In the genomic region with DNA sequence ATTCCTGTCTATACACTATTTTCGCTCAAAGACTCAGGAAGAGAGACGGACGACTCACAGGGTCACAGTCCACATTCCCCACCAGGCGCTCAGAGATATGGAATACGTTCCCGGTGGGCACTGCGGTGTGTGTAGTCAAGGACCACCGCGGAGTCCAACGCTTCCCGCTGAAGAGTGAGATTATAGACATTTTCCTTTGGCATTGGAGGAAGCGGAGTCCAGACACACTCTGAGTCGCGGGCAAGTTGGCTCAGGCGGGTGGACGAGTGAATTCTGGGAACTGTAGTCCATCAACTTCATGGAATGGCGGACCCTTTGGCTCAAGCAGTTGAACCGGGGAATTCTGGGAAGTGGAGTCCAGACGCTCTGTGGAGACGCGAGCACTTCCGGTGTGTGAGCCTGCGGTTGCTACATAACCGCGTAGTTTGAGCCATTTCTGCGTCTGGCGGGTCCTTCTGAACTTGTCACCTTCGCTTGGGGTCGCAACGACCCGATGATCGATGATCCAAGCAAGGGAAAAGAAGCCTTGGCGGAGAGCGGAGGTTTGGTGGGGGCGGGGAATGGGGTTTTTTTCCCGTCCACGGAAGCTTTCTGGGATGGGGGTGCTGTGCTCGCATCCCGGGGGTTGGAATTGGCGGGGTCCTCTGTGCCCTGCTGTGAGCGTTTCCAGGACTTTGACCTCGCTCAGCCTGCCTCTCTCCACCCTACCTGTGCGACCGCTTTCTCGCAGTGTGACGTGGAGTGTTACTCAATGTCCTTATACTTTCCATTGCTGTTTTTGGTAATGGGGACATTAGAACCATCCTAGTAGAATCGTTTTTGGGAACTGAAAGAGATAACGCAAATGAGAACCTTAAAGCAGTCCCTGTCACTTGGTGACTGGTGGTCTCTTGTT, we compare ENCODE assay signal across 1 cellular context.
TF ChIP-seq lines count a peak whose summit lies in the region.

A gene (plus strand): TSS at position 392 of the 895 bp plus-strand sequence. CDS start 4,122 bp downstream, outside the sequence.

TF ChIP-seq in K562, 482 proteins besides CTCF, POLR2A, EP300 and RAD21 (continued from another document and continues in another):
- TF ChIP-seq, protein P1, sequence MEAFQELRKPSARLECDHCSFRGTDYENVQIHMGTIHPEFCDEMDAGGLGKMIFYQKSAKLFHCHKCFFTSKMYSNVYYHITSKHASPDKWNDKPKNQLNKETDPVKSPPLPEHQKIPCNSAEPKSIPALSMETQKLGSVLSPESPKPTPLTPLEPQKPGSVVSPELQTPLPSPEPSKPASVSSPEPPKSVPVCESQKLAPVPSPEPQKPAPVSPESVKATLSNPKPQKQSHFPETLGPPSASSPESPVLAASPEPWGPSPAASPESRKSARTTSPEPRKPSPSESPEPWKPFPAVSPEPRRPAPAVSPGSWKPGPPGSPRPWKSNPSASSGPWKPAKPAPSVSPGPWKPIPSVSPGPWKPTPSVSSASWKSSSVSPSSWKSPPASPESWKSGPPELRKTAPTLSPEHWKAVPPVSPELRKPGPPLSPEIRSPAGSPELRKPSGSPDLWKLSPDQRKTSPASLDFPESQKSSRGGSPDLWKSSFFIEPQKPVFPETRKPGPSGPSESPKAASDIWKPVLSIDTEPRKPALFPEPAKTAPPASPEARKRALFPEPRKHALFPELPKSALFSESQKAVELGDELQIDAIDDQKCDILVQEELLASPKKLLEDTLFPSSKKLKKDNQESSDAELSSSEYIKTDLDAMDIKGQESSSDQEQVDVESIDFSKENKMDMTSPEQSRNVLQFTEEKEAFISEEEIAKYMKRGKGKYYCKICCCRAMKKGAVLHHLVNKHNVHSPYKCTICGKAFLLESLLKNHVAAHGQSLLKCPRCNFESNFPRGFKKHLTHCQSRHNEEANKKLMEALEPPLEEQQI (IDR thresholded peaks at IDR 0.05): no peak
- TF ChIP-seq CHD1 (IDR thresholded peaks at IDR 0.05; ENCODE audit: low read length) (no peak), DNMT1 (IDR thresholded peaks at IDR 0.05) (no peak), MAFF (IDR thresholded peaks at IDR 0.05; ENCODE audit: low read length) (no peak), RNF2 (IDR thresholded peaks at IDR 0.05) (no peak), HIVEP1 (CRISPR knock-in tag; IDR thresholded peaks at IDR 0.05) (no peak), PPARD (CRISPR knock-in tag; IDR thresholded peaks at IDR 0.05) (no peak), YY1 (IDR thresholded peaks at IDR 0.05; ENCODE audit: borderline replicate concordance in 1 of 3, control insufficient read depth in 1 of 3, extremely low read depth in 1 of 3, insufficient read depth in 3 of 3, insufficient read length in 1 of 3, insufficient replicate concordance in 2 of 3, low read depth in 1 of 3, low read length in 2 of 3) (peak; percentile 80 to 97 (median 93)), ZNF780A (CRISPR knock-in tag; IDR thresholded peaks at IDR 0.05) (no peak), SETDB1 (IDR thresholded peaks at IDR 0.05; ENCODE audit: low read length) (no peak), ILF3 (IDR thresholded peaks at IDR 0.05; ENCODE audit: borderline replicate concordance) (no peak), FUS (optimal IDR thresholded peaks at IDR 0.05; ENCODE audit: low read depth, low read length) (no peak), HDAC8 (tag; IDR thresholded peaks at IDR 0.05) (no peak), ZNF175 (CRISPR knock-in tag; IDR thresholded peaks at IDR 0.05; ENCODE audit: low read depth) (no peak), ZBTB1 (CRISPR knock-in tag; IDR thresholded peaks at IDR 0.05; ENCODE audit: borderline replicate concordance, low read depth) (no peak), NR1H2 (CRISPR knock-in tag; IDR thresholded peaks at IDR 0.05) (no peak), ZNF785 (CRISPR knock-in tag; IDR thresholded peaks at IDR 0.05) (no peak), ZNF830 (CRISPR knock-in tag; IDR thresholded peaks at IDR 0.05) (peak; percentile 34; the same call in 1 of the 2 replicates), ZNF696 (CRISPR knock-in tag; conservative IDR thresholded peaks at IDR 0.05) (no peak), HDGF (IDR thresholded peaks at IDR 0.05) (no peak), NFE2L1 (tag; IDR thresholded peaks at IDR 0.05; ENCODE audit: borderline replicate concordance, low read depth) (no peak), NFXL1 (CRISPR knock-in tag; IDR thresholded peaks at IDR 0.05) (no peak), SRSF9 (IDR thresholded peaks at IDR 0.05; ENCODE audit: borderline replicate concordance, low read depth, low read length) (no peak), ETV6 (IDR thresholded peaks at IDR 0.05; ENCODE audit: borderline replicate concordance in 1 of 2, low read depth in 2 of 2, low read length in 1 of 2) (no peak), ETV6 (CRISPR knock-in tag; IDR thresholded peaks at IDR 0.05; ENCODE audit: borderline replicate concordance) (no peak), EZH2 (IDR thresholded peaks at IDR 0.05; ENCODE audit: borderline replicate concordance, low read depth, low read length) (no peak), FOXK2 (conservative IDR thresholded peaks at IDR 0.05 in 1 of 2, IDR thresholded peaks at IDR 0.05 in 1 of 2; ENCODE audit: low read depth in 2 of 2) (no peak), ZNF57 (CRISPR knock-in tag; IDR thresholded peaks at IDR 0.05) (no peak)
- TF ChIP-seq, protein P2, sequence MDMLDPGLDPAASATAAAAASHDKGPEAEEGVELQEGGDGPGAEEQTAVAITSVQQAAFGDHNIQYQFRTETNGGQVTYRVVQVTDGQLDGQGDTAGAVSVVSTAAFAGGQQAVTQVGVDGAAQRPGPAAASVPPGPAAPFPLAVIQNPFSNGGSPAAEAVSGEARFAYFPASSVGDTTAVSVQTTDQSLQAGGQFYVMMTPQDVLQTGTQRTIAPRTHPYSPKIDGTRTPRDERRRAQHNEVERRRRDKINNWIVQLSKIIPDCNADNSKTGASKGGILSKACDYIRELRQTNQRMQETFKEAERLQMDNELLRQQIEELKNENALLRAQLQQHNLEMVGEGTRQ (CRISPR knock-in tag; IDR thresholded peaks at IDR 0.05): no peak
- TF ChIP-seq, protein P3, sequence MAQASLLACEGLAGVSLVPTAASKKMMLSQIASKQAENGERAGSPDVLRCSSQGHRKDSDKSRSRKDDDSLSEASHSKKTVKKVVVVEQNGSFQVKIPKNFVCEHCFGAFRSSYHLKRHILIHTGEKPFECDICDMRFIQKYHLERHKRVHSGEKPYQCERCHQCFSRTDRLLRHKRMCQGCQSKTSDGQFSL (CRISPR knock-in tag; IDR thresholded peaks at IDR 0.05): no peak
- TF ChIP-seq, protein P3 (tag; IDR thresholded peaks at IDR 0.05): peak in 1 of 2 experiments; percentile 38; a peak in 2 of 4 replicates
- TF ChIP-seq, protein P4, sequence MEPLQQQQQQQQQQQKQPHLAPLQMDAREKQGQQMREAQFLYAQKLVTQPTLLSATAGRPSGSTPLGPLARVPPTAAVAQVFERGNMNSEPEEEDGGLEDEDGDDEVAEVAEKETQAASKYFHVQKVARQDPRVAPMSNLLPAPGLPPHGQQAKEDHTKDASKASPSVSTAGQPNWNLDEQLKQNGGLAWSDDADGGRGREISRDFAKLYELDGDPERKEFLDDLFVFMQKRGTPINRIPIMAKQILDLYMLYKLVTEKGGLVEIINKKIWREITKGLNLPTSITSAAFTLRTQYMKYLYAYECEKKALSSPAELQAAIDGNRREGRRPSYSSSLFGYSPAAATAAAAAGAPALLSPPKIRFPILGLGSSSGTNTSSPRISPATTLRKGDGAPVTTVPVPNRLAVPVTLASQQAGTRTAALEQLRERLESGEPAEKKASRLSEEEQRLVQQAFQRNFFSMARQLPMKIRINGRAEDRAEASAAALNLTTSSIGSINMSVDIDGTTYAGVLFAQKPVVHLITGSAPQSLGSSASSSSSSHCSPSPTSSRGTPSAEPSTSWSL (CRISPR knock-in tag; IDR thresholded peaks at IDR 0.05; ENCODE audit: borderline replicate concordance): no peak
- TF ChIP-seq, protein P5, sequence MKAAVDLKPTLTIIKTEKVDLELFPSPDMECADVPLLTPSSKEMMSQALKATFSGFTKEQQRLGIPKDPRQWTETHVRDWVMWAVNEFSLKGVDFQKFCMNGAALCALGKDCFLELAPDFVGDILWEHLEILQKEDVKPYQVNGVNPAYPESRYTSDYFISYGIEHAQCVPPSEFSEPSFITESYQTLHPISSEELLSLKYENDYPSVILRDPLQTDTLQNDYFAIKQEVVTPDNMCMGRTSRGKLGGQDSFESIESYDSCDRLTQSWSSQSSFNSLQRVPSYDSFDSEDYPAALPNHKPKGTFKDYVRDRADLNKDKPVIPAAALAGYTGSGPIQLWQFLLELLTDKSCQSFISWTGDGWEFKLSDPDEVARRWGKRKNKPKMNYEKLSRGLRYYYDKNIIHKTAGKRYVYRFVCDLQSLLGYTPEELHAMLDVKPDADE (conservative IDR thresholded peaks at IDR 0.05; ENCODE audit: control insufficient read depth, low read depth, low read length): peak; percentile 95
- TF ChIP-seq, protein P6, sequence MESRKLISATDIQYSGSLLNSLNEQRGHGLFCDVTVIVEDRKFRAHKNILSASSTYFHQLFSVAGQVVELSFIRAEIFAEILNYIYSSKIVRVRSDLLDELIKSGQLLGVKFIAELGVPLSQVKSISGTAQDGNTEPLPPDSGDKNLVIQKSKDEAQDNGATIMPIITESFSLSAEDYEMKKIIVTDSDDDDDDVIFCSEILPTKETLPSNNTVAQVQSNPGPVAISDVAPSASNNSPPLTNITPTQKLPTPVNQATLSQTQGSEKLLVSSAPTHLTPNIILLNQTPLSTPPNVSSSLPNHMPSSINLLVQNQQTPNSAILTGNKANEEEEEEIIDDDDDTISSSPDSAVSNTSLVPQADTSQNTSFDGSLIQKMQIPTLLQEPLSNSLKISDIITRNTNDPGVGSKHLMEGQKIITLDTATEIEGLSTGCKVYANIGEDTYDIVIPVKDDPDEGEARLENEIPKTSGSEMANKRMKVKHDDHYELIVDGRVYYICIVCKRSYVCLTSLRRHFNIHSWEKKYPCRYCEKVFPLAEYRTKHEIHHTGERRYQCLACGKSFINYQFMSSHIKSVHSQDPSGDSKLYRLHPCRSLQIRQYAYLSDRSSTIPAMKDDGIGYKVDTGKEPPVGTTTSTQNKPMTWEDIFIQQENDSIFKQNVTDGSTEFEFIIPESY (CRISPR knock-in tag; IDR thresholded peaks at IDR 0.05): no peak
- TF ChIP-seq, protein P7, sequence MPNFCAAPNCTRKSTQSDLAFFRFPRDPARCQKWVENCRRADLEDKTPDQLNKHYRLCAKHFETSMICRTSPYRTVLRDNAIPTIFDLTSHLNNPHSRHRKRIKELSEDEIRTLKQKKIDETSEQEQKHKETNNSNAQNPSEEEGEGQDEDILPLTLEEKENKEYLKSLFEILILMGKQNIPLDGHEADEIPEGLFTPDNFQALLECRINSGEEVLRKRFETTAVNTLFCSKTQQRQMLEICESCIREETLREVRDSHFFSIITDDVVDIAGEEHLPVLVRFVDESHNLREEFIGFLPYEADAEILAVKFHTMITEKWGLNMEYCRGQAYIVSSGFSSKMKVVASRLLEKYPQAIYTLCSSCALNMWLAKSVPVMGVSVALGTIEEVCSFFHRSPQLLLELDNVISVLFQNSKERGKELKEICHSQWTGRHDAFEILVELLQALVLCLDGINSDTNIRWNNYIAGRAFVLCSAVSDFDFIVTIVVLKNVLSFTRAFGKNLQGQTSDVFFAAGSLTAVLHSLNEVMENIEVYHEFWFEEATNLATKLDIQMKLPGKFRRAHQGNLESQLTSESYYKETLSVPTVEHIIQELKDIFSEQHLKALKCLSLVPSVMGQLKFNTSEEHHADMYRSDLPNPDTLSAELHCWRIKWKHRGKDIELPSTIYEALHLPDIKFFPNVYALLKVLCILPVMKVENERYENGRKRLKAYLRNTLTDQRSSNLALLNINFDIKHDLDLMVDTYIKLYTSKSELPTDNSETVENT (CRISPR knock-in tag; IDR thresholded peaks at IDR 0.05): no peak
- TF ChIP-seq, protein P8, sequence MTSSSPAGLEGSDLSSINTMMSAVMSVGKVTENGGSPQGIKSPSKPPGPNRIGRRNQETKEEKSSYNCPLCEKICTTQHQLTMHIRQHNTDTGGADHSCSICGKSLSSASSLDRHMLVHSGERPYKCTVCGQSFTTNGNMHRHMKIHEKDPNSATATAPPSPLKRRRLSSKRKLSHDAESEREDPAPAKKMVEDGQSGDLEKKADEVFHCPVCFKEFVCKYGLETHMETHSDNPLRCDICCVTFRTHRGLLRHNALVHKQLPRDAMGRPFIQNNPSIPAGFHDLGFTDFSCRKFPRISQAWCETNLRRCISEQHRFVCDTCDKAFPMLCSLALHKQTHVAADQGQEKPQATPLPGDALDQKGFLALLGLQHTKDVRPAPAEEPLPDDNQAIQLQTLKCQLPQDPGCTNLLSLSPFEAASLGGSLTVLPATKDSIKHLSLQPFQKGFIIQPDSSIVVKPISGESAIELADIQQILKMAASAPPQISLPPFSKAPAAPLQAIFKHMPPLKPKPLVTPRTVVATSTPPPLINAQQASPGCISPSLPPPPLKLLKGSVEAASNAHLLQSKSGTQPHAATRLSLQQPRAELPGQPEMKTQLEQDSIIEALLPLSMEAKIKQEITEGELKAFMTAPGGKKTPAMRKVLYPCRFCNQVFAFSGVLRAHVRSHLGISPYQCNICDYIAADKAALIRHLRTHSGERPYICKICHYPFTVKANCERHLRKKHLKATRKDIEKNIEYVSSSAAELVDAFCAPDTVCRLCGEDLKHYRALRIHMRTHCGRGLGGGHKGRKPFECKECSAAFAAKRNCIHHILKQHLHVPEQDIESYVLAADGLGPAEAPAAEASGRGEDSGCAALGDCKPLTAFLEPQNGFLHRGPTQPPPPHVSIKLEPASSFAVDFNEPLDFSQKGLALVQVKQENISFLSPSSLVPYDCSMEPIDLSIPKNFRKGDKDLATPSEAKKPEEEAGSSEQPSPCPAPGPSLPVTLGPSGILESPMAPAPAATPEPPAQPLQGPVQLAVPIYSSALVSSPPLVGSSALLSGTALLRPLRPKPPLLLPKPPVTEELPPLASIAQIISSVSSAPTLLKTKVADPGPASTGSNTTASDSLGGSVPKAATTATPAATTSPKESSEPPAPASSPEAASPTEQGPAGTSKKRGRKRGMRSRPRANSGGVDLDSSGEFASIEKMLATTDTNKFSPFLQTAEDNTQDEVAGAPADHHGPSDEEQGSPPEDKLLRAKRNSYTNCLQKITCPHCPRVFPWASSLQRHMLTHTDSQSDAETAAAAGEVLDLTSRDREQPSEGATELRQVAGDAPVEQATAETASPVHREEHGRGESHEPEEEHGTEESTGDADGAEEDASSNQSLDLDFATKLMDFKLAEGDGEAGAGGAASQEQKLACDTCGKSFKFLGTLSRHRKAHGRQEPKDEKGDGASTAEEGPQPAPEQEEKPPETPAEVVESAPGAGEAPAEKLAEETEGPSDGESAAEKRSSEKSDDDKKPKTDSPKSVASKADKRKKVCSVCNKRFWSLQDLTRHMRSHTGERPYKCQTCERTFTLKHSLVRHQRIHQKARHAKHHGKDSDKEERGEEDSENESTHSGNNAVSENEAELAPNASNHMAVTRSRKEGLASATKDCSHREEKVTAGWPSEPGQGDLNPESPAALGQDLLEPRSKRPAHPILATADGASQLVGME (CRISPR knock-in tag; IDR thresholded peaks at IDR 0.05): no peak
